In genomic region chr5:90709323-90710148, GRCh38 we compare ENCODE assay signal across 8 cellular contexts.
DNase-seq lines count a peak whose midpoint lies in the region; ATAC-seq and TF ChIP-seq lines count a peak whose summit lies in the region.

No MANE protein-coding gene starts in this region.

- ATAC-seq in HG02798 (IDR thresholded peaks at IDR 0.05; ENCODE audit: poor library complexity, unreplicated experiment): peak; percentile 83
- peak; percentile 90 for ATAC-seq in left lung
- ATAC-seq in HG02970 (IDR thresholded peaks at IDR 0.05; ENCODE audit: low FRiP score, unreplicated experiment): no peak

- CTCF ChIA-PET in AG04450 (lab: Charles Lee): interaction anchor here (0.6 to 3.6 kb wide), 9 partner anchors 9 to 710 kb away, joined by 3 to 27 read pairs (median 3); no protein-coding TSS in a partner anchor

- no peaks in the 10 kb centered on the region for H3K36me3 ChIP-seq in left lung

- H3K4me3 ChIP-seq in AG04450 (ENCODE audit: low read depth, low read length) (no peak overlapping the region), GM12865 (ENCODE audit: low read depth, low read length) (no peak overlapping the region), cardiac fibroblast (replicated peaks in 1 of 2; ENCODE audit: low read depth in 2 of 2, low read length in 2 of 2) (no peak overlapping the region), left lung (no peak overlapping the region)

- H3K9me3 ChIP-seq in AG04450 (ENCODE audit: control insufficient read depth, insufficient read depth, low read length): no peaks in the 10 kb centered on the region
- H3K9me3 ChIP-seq in left lung: no peaks in the 10 kb centered on the region

- DNase-seq in AG04450 (ENCODE audit: low read depth, low spot score) (no peak), GM12865 (ENCODE audit: low read depth) (peak; percentile 53), NCI-H446 treated with DMSO at 0.1 percent for 48 hours (lab: John Stamatoyannopoulos, UW) (peak; percentile 4), cardiac fibroblast (ENCODE audit: low read depth in 2 of 2) (peak; percentile 54 to 58), left lung (no peak), DMS79 (lab: John Stamatoyannopoulos, UW) (no peak)

- TF ChIP-seq CTCF in AG04450 (IDR thresholded peaks at IDR 0.05; ENCODE audit: low read depth, low read length): peak; percentile 78
- TF ChIP-seq CTCF in GM12865 (IDR thresholded peaks at IDR 0.05; ENCODE audit: insufficient read depth, low read depth, low read length, missing control alignments): peak; percentile 73
- TF ChIP-seq CTCF in cardiac fibroblast (IDR thresholded peaks at IDR 0.05; ENCODE audit: low read depth, low read length): peak; percentile 77
- TF ChIP-seq CTCF in left lung (IDR thresholded peaks at IDR 0.05): peak in 1 of 2 donors; percentile 39

- intact Hi-C loops in left lung (cut with DNase I): no loop called here

- H3K4me1 ChIP-seq in left lung: no peaks in the 10 kb centered on the region

- H3K27ac ChIP-seq in AG04450 (ENCODE audit: low read depth, low read length) (no peak overlapping the region), left lung (no peak overlapping the region)

- POLR2A ChIA-PET in AG04450 (lab: Yijun Ruan, JAX): no interaction called here

- H3K27me3 ChIP-seq in AG04450 (ENCODE audit: control insufficient read depth, insufficient read depth, low read length) (no peaks in the 10 kb centered on the region), left lung (no peaks in the 10 kb centered on the region)

Comparison
In these comparisons a context has a peak if more than half of its experiments do, and no peak if none do; other contexts are left out.
1. DNase-seq: peak in GM12865 (single experiment), NCI-H446 treated with DMSO at 0.1 percent for 48 hours (single experiment) and cardiac fibroblast (2 of 2); none in AG04450 (single experiment), left lung (0 of 2) and DMS79 (single experiment).